ENCODE assay signal across 10 cellular contexts in the genomic region with DNA sequence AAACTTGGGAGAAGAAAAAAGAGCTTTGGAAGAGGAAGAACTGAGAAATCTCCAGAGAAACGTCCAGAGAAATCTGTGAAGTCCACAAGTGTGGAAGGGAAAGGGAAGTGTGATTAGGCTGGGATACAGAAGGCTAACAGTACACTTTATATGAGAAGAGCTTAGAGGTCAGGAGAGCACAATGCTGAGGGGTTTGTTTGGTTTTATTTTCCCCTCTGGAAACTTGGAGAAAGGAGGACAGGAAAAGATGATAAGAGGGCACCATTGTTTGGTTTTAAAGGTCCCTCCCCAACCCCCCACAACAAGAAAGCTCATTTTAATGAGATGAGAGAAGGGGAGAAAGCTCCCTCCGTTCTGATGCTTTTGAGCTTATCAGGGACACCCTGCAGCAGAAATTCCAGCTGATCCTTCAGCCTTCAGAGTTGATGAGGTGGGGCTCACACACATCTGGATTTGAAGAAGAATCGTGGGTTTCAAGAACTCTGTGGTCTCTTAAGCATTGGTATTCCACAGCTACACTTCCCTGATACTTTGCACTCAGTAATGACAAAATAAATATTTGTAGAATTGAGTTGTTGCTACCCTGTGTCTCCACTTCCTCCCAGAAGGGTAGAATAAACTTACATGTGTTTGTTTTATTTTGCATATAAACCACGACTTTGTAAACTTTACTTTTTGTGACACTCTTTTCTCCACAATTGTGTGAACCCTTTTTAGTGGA. TPM values are rescaled to one million over a fixed set of nuclear protein-coding genes. Genes with fewer than 3 reads are reported as not detected.
DNase-seq lines count a peak whose midpoint lies in the region; TF ChIP-seq lines count a peak whose summit lies in the region.
"Had no signal": no experiment of that assay in that cellular context is flagged by ENCODE, and none has a peak within 500 bp of the region (broad histone marks: within the 10 kb centered on the region; RNA-seq: fewer than 3 reads in every experiment).

No MANE protein-coding gene starts in this region.

- H3K9me3 Mint-ChIP-seq in activated CD4-positive, alpha-beta T cell treated with anti-CD3 and anti-CD28 coated beads, Interleukin-2, amount 10 ng/mL, durations not matched to agents 7 days and 5 days = no peaks in the 10 kb centered on the region
- H3K9me3 Mint-ChIP-seq in activated naive CD8-positive, alpha-beta T cell (ENCODE audit: low read depth) = no peaks in the 10 kb centered on the region

- 20% methylated on average over 4 of the region's 4 CpGs for WGBS in hepatocyte (ENCODE audit: low lambda C conversion rate, missing lambda C conversion rate)

- no peak overlapping the region for H3K27ac ChIP-seq in hepatocyte
- H3K27ac ChIP-seq in subcutaneous abdominal adipose tissue (ENCODE audit: low read depth, low read length) = peak overlapping the region; percentile 73

- H3K79me2 ChIP-seq in hepatocyte = no peaks in the 10 kb centered on the region

- TF ChIP-seq CTCF in hepatocyte (IDR thresholded peaks at IDR 0.05; ENCODE audit: poor library complexity) = no peak

- peaks cover 2% of the 10 kb centered on the region for H3K36me3 Mint-ChIP-seq in activated CD4-positive, alpha-beta T cell treated with anti-CD3 and anti-CD28 coated beads, Interleukin-2, amount 10 ng/mL, durations not matched to agents 7 days and 5 days (ENCODE audit: low read depth)
- H3K36me3 Mint-ChIP-seq in activated naive CD8-positive, alpha-beta T cell = peaks cover 23% of the 10 kb centered on the region

- POLR2A ChIA-PET in activated CD4-positive, alpha-beta T cell treated with anti-CD3 and anti-CD28 coated beads, Interleukin-2, amount 10 ng/mL, durations not matched to agents 7 days and 5 days (lab: Charles Lee) = no interaction called here

- peaks cover 55% of the 10 kb centered on the region for H3K27me3 Mint-ChIP-seq in activated CD4-positive, alpha-beta T cell treated with anti-CD3 and anti-CD28 coated beads, Interleukin-2, amount 10 ng/mL, durations not matched to agents 7 days and 5 days
- no peaks in the 10 kb centered on the region for H3K27me3 Mint-ChIP-seq in activated naive CD8-positive, alpha-beta T cell

- CTCF ChIA-PET in activated CD4-positive, alpha-beta T cell treated with anti-CD3 and anti-CD28 coated beads, Interleukin-2, amount 10 ng/mL, durations not matched to agents 7 days and 5 days (lab: Charles Lee) = interaction anchor here (0.6 to 3.0 kb wide), 5 partner anchors 17 to 1563 kb away, joined by 3 to 12 read pairs (median 4); no protein-coding TSS in a partner anchor

- H3K9me2 ChIP-seq in hepatocyte (replicated peaks; ENCODE audit: insufficient read depth) = no peaks in the 10 kb centered on the region

- H3K4me2 ChIP-seq in hepatocyte = peak overlapping the region; percentile 18

- H3K36me3 ChIP-seq in hepatocyte (replicated peaks; ENCODE audit: insufficient read depth, low read depth) = no peaks in the 10 kb centered on the region
- H3K36me3 ChIP-seq in subcutaneous abdominal adipose tissue (ENCODE audit: control insufficient read depth in 5 of 5, insufficient read depth in 5 of 5, low read length in 5 of 5) = no peaks in the 10 kb centered on the region

- no peak overlapping the region for H3K9ac ChIP-seq in subcutaneous abdominal adipose tissue (ENCODE audit: low read length in 5 of 5)

- no peaks in the 10 kb centered on the region for H3K9me3 ChIP-seq in hepatocyte (ENCODE audit: low read depth)
- H3K9me3 ChIP-seq in subcutaneous abdominal adipose tissue (ENCODE audit: control insufficient read depth in 5 of 5, low read length in 5 of 5) = no peaks in the 10 kb centered on the region

- peak overlapping the region; percentile 81 for H3K4me3 Mint-ChIP-seq in activated CD4-positive, alpha-beta T cell treated with anti-CD3 and anti-CD28 coated beads, Interleukin-2, amount 10 ng/mL, durations not matched to agents 7 days and 5 days
- H3K4me3 Mint-ChIP-seq in activated naive CD8-positive, alpha-beta T cell = peak overlapping the region; percentile 98

- H3K4me3 ChIP-seq in hepatocyte (no peak overlapping the region), subcutaneous abdominal adipose tissue (ENCODE audit: low read depth in 1 of 5, low read length in 5 of 5) (peak overlapping the region in 4 of 5 donors; percentile 1 to 79 (median 75))

- H3K4me1 Mint-ChIP-seq in activated CD4-positive, alpha-beta T cell treated with anti-CD3 and anti-CD28 coated beads, Interleukin-2, amount 10 ng/mL, durations not matched to agents 7 days and 5 days = peaks cover 62% of the 10 kb centered on the region
- peaks cover 81% of the 10 kb centered on the region for H3K4me1 Mint-ChIP-seq in activated naive CD8-positive, alpha-beta T cell (ENCODE audit: low read depth)

- peaks cover 44% of the 10 kb centered on the region for H3K27me3 ChIP-seq in hepatocyte
- H3K27me3 ChIP-seq in subcutaneous abdominal adipose tissue (ENCODE audit: control insufficient read depth in 5 of 5, insufficient read depth in 4 of 5, low read length in 5 of 5) = peaks cover 0 to 25% (median 19%) of the 10 kb centered on the region in 5 donors

- H3K27ac Mint-ChIP-seq in activated CD4-positive, alpha-beta T cell treated with anti-CD3 and anti-CD28 coated beads, Interleukin-2, amount 10 ng/mL, durations not matched to agents 7 days and 5 days = peak overlapping the region; percentile 84
- H3K27ac Mint-ChIP-seq in activated naive CD8-positive, alpha-beta T cell = peak overlapping the region; percentile 97

- no peaks in the 10 kb centered on the region for H4K20me1 ChIP-seq in hepatocyte (ENCODE audit: insufficient read depth, poor library complexity, severe bottlenecking)

- H2AFZ ChIP-seq in hepatocyte = no peak overlapping the region

- no peak for DNase-seq in activated CD4-positive, alpha-beta T cell treated with anti-CD3 and anti-CD28 coated beads, Interleukin-2, amount 10 ng/mL, durations not matched to agents 7 days and 5 days
- no peak for DNase-seq in activated CD4-positive, alpha-beta T cell treated with anti-CD3 and anti-CD28 coated beads, Interleukin-2, amount 50 U/mL, for 48 hours
- DNase-seq in hepatocyte (ENCODE audit: low spot score) = no peak
- DNase-seq in NCI-H2029 treated with DMSO at 0.1 percent for 48 hours (lab: John Stamatoyannopoulos, UW) = no peak
- no peak for DNase-seq in NCI-H524 treated with DMSO at 0.1 percent for 48 hours (lab: John Stamatoyannopoulos, UW)
- DNase-seq in SHP77 (lab: John Stamatoyannopoulos, UW) = no peak
- DNase-seq: activated CD4-positive, alpha-beta T cell treated with anti-CD3 and anti-CD28 coated beads for 48 hours; nucleus accumbens had no signal

- peaks cover 16% of the 10 kb centered on the region for H3K4me1 ChIP-seq in hepatocyte (ENCODE audit: insufficient read depth)
- peaks cover 0 to 24% (median 16%) of the 10 kb centered on the region in 5 donors for H3K4me1 ChIP-seq in subcutaneous abdominal adipose tissue (ENCODE audit: control insufficient read depth in 5 of 5, insufficient read depth in 5 of 5, low read length in 5 of 5)

RNA-seq across cellular contexts. Expression of a gene that starts 1.9 kb away (rescaled TPM):
- total RNA-seq in activated CD4-positive, alpha-beta T cell treated with anti-CD3 and anti-CD28 coated beads, Interleukin-2, amount 10 ng/mL, durations not matched to agents 7 days and 5 days = 1 to 10 TPM; 6.1 to 7.2 TPM
- 1.7 and 3.0 TPM in 2 replicates for total RNA-seq in hepatocyte
- 1.8 and 2.0 TPM in 2 replicates for polyA plus RNA-seq in hepatocyte
